ENCODE assay signal across 17 cellular contexts in the genomic region with DNA sequence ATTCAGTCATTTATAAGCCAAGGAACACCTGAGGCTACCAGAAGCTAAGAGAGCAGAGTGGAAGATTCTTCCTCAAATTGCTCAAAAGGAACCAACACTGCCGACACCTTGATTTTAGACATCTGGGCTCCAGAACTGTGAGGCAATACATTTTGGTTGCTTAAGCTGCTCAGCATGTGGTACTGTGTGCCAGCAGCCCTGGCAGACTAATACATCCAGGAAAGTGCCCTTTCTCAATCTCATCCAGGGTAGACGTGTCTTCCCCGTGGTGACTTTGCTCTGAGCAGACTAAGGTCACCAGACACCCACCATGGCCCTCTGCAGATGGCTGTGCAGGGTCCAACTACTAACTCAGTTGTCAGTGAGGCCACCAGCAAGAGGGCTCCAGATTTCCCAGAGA.
"Had no signal": no experiment of that assay in that cellular context is flagged by ENCODE, and none has a peak within 500 bp of the region (broad histone marks: within the 10 kb centered on the region; RNA-seq: fewer than 3 reads in every experiment).

No MANE protein-coding gene starts in this region.

- H3K27me3 ChIP-seq: ascending aorta, dorsolateral prefrontal cortex, foreskin keratinocyte, neural progenitor cell, ovary, tibial artery had no signal

- H3K4me1 Mint-ChIP-seq: activated CD4-positive, alpha-beta T cell treated with anti-CD3 and anti-CD28 coated beads, Interleukin-2, amount 10 ng/mL, durations not matched to agents 7 days and 5 days had no signal

- H3K27ac Mint-ChIP-seq: activated CD4-positive, alpha-beta T cell treated with anti-CD3 and anti-CD28 coated beads, Interleukin-2, amount 10 ng/mL, durations not matched to agents 7 days and 5 days; activated T-helper 1 cell treated with anti-CD3 and anti-CD28 coated beads, Interleukin-12 subunit alpha, Interleukin-12 subunit beta, Interleukin-2, Interleukin-4 antibody, amounts not matched to agents 30 ng/mL and 10 ng/mL and 1 ng/mL, durations not matched to agents 14 hours and 24 hours and 36 hours; neural progenitor cell; stimulated activated naive B cell treated with anti-CD40 and anti-IgM and Interleukin-4, amounts not matched to agents 10 μg/mL and 1 μg/mL and 100 μg/mL, for 72 hours had no signal

- H3K4me3 Mint-ChIP-seq: activated CD4-positive, alpha-beta T cell treated with anti-CD3 and anti-CD28 coated beads, Interleukin-2, amount 10 ng/mL, durations not matched to agents 7 days and 5 days; activated T-helper 1 cell treated with anti-CD3 and anti-CD28 coated beads, Interleukin-12 subunit alpha, Interleukin-12 subunit beta, Interleukin-2, Interleukin-4 antibody, amounts not matched to agents 30 ng/mL and 10 ng/mL and 1 ng/mL, durations not matched to agents 14 hours and 24 hours and 36 hours; neural progenitor cell; stimulated activated naive B cell treated with anti-CD40 and anti-IgM and Interleukin-4, amounts not matched to agents 10 μg/mL and 1 μg/mL and 100 μg/mL, for 72 hours had no signal

- ATAC-seq: foreskin keratinocyte; stimulated activated naive B cell treated with anti-CD40 and anti-IgM and Interleukin-4, amounts not matched to agents 10 μg/mL and 1 μg/mL and 100 μg/mL, for 72 hours had no signal

- H3K27ac ChIP-seq: ascending aorta, dorsolateral prefrontal cortex, foreskin keratinocyte, left ventricle myocardium inferior, neural progenitor cell, ovary, tibial artery had no signal

- H3K4me3 ChIP-seq: ascending aorta, dorsolateral prefrontal cortex, left ventricle myocardium inferior, neural progenitor cell, ovary, tibial artery had no signal

- DNase-seq: activated CD4-positive, alpha-beta T cell treated with anti-CD3 and anti-CD28 coated beads, Interleukin-2, amount 10 ng/mL, durations not matched to agents 7 days and 5 days; activated naive CD4-positive, alpha-beta T cell treated with Interleukin-2 at 50 U/mL for 16 hours; dorsolateral prefrontal cortex; foreskin keratinocyte; glutamatergic neuron; hypothalamus; kidney; left ventricle myocardium inferior; naive B cell; ovary; stimulated activated CD4-positive, alpha-beta T cell treated with anti-CD3 and anti-CD28 coated beads, Interleukin-12 subunit alpha, Interleukin-12 subunit beta, amount 100 ng/mL, for 4 hours; stimulated activated naive B cell treated with anti-CD40 and anti-IgM and Interleukin-4, amounts not matched to agents 10 μg/mL and 1 μg/mL and 100 μg/mL, for 72 hours; T-helper 2 cell; tibial artery had no signal

- H3K27me3 Mint-ChIP-seq: activated CD4-positive, alpha-beta T cell treated with anti-CD3 and anti-CD28 coated beads, Interleukin-2, amount 10 ng/mL, durations not matched to agents 7 days and 5 days; naive B cell had no signal
